In the genomic region with DNA sequence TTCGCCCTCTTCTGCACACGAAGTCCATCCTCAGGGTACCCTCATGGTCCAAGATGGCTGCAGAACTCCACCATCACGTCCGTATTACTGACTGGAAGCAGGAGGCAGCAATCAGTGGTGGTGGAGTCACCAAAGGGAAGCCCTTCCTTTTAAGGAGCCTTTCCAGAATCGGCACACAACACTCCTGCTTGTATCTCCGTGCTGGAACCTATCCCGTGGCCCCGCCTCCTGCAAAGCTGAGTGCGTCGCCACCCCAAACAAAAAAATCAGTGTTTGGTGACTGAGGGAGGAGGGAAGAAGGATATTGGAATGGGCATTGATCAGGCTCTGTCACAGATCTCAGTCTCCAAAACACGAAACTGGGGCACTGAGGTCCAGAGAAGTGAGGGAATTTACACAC, we compare ENCODE assay signal across 31 cellular contexts. TPM values are rescaled to one million over a fixed set of nuclear protein-coding genes. Genes with fewer than 3 reads are reported as not detected.
"Had no signal": no experiment of that assay in that cellular context is flagged by ENCODE, and none has a peak within 500 bp of the region (broad histone marks: within the 10 kb centered on the region; RNA-seq: fewer than 3 reads in every experiment).

No MANE protein-coding gene starts in this region.

- H3K4me3 ChIP-seq: esophagus squamous epithelium, hepatocyte, left lung, lower lobe of right lung, pancreas, right lobe of liver, smooth muscle cell, transverse colon, vagina had no signal

- H3K27me3 ChIP-seq: esophagus squamous epithelium, hepatocyte, left lung, pancreas, right lobe of liver, transverse colon, vagina had no signal

- H3K36me3 Mint-ChIP-seq: naive thymus-derived CD8-positive, alpha-beta T cell; stimulated activated effector memory CD8-positive, alpha-beta T cell treated with anti-CD3 and anti-CD28 coated beads, Interleukin-12 subunit alpha, Interleukin-12 subunit beta, amount 100 ng/mL, for 72 hours had no signal

- DNase-seq: cerebellar nuclear complex; cortex of kidney; effector memory CD8-positive, alpha-beta T cell; erythroblast; esophagus squamous epithelium; head of caudate nucleus; left cardiac atrium; left lung; lower lobe of right lung; naive thymus-derived CD8-positive, alpha-beta T cell; nephron progenitor cell; occipital lobe; pancreas; retina; right lobe of liver; stimulated activated CD4-positive, alpha-beta T cell treated with anti-CD3 and anti-CD28 coated beads, Interleukin-12 subunit alpha, Interleukin-12 subunit beta, amount 100 ng/mL, for 4 hours; stimulated activated CD4-positive, alpha-beta T cell treated with anti-CD3 and anti-CD28 coated beads, Interleukin-1b, Interleukin-23, amount 100 ng/mL, for 48 hours; stimulated activated CD4-positive, alpha-beta T cell treated with anti-CD3 and anti-CD28 coated beads, Interleukin-4, amount 100 ng/mL, for 24 hours; stimulated activated naive CD8-positive, alpha-beta T cell treated with anti-CD3 and anti-CD28 coated beads, Interleukin-15, Interleukin-2, amounts not matched to agents 100 U/mL and 50 U/mL, for 24 hours; transverse colon had no signal

- H3K27ac ChIP-seq: esophagus squamous epithelium, hepatocyte, left lung, lower lobe of right lung, pancreas, right lobe of liver, transverse colon, vagina had no signal

- H3K9me3 Mint-ChIP-seq: effector memory CD8-positive, alpha-beta T cell; naive thymus-derived CD8-positive, alpha-beta T cell; nephron progenitor cell; stimulated activated effector memory CD8-positive, alpha-beta T cell treated with anti-CD3 and anti-CD28 coated beads, Interleukin-12 subunit alpha, Interleukin-12 subunit beta, amount 100 ng/mL, for 72 hours had no signal

- H3K4me3 Mint-ChIP-seq: effector memory CD8-positive, alpha-beta T cell; naive thymus-derived CD8-positive, alpha-beta T cell; nephron progenitor cell; stimulated activated effector memory CD8-positive, alpha-beta T cell treated with anti-CD3 and anti-CD28 coated beads, Interleukin-12 subunit alpha, Interleukin-12 subunit beta, amount 100 ng/mL, for 72 hours had no signal

- H3K9me3 ChIP-seq: esophagus squamous epithelium, left lung, lower lobe of right lung, pancreas, right lobe of liver, transverse colon, vagina had no signal

- H3K4me1 ChIP-seq: right lobe of liver had no signal

- H3K36me3 ChIP-seq: esophagus squamous epithelium, left lung, lower lobe of right lung, pancreas, right lobe of liver, transverse colon, vagina had no signal

- H3K79me2 ChIP-seq: hepatocyte had no signal

- H3K4me1 Mint-ChIP-seq: stimulated activated effector memory CD8-positive, alpha-beta T cell treated with anti-CD3 and anti-CD28 coated beads, Interleukin-12 subunit alpha, Interleukin-12 subunit beta, amount 100 ng/mL, for 72 hours had no signal

- H3K4me2 ChIP-seq: hepatocyte, smooth muscle cell had no signal

- H2AFZ ChIP-seq: hepatocyte had no signal

- ATAC-seq: effector memory CD8-positive, alpha-beta T cell; left cardiac atrium; left lung; lower lobe of right lung; naive thymus-derived CD8-positive, alpha-beta T cell; pancreas; right lobe of liver; stimulated activated effector memory CD8-positive, alpha-beta T cell treated with anti-CD3 and anti-CD28 coated beads, Interleukin-12 subunit alpha, Interleukin-12 subunit beta, amount 100 ng/mL, for 72 hours; stimulated activated naive CD8-positive, alpha-beta T cell treated with anti-CD3 and anti-CD28 coated beads, Interleukin-15, Interleukin-2, amounts not matched to agents 100 U/mL and 50 U/mL, for 24 hours had no signal

- H3K27ac Mint-ChIP-seq: effector memory CD8-positive, alpha-beta T cell; naive thymus-derived CD8-positive, alpha-beta T cell; nephron progenitor cell; stimulated activated effector memory CD8-positive, alpha-beta T cell treated with anti-CD3 and anti-CD28 coated beads, Interleukin-12 subunit alpha, Interleukin-12 subunit beta, amount 100 ng/mL, for 72 hours had no signal

- FAIRE-seq: endometrium, frontal cortex, pancreas had no signal

RNA-seq across cellular contexts. Expression of gene CCN5, which starts 5.8 kb away (rescaled TPM):
- total RNA-seq: dermis microvascular lymphatic vessel endothelial cell; frontal cortex; glomerular endothelial cell; kidney epithelial cell; naive thymus-derived CD8-positive, alpha-beta T cell; occipital lobe; pulmonary artery endothelial cell; smooth muscle cell had no signal
- polyA plus RNA-seq: naive thymus-derived CD8-positive, alpha-beta T cell; smooth muscle cell had no signal

RNA-seq across cellular contexts. Expression of gene KCNK15, which starts 36.3 kb away (rescaled TPM):
- total RNA-seq: dermis microvascular lymphatic vessel endothelial cell; frontal cortex; myocyte; naive thymus-derived CD8-positive, alpha-beta T cell; occipital lobe; pulmonary artery endothelial cell had no signal
- polyA plus RNA-seq: naive thymus-derived CD8-positive, alpha-beta T cell had no signal
